Comparison of ENCODE assay signal across 10 cellular contexts in the genomic region with DNA sequence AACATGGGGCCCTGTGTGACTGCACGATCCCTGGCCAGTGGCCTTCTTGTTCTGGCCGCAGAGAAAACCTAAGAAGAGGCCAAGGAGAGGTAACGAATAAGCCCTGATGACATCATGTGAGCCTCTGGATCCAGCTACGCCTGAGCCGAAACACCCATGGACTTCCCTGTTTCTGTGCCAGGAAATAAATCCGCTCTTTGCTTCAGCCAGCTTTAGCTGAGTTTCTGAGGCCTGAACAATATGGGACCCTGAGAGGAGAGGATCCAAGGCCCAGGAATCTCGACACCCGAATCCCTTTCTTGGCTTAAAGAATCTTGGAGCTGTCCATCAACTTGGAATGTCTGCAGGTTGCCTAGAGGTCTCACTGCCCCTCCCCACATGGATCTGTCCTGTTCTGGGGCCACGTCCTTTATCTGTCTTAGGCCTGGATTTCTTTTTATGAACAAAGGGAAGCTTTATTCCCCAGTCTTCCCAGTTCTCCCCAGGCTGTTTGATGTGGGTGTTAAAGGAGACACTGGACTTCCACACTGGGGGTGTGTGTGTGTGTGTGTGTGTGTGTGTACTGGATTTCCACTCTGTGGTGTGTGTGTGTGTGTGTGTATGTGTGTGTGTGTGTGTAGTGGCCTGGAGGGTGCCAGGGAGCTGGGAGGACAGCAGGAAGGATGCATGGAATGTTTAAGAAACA. TPM values are rescaled to one million over a fixed set of nuclear protein-coding genes. Genes with fewer than 3 reads are reported as not detected.
DNase-seq lines count a peak whose midpoint lies in the region; ATAC-seq and TF ChIP-seq lines count a peak whose summit lies in the region.
"Had no signal": no experiment of that assay in that cellular context is flagged by ENCODE, and none has a peak within 500 bp of the region (broad histone marks: within the 10 kb centered on the region; RNA-seq: fewer than 3 reads in every experiment).

No MANE protein-coding gene starts in this region.

- peaks cover 6 to 8% of the 10 kb centered on the region in 2 donors for H3K27me3 Mint-ChIP-seq in stimulated activated naive B cell treated with anti-CD40 and anti-IgM and Interleukin-4, amounts not matched to agents 10 μg/mL and 1 μg/mL and 100 μg/mL, for 72 hours
- H3K27me3 Mint-ChIP-seq: activated CD4-positive, alpha-beta T cell treated with anti-CD3 and anti-CD28 coated beads for 36 hours had no signal

- H3K4me3 ChIP-seq in MG63 (no peak overlapping the region), ectodermal cell (ENCODE audit: insufficient read depth, low read depth, low read length) (no peak overlapping the region), lower lobe of right lung (no peak overlapping the region), subcutaneous abdominal adipose tissue (ENCODE audit: low read depth in 1 of 5, low read length in 5 of 5) (no peak overlapping the region)
- H3K4me3 ChIP-seq: PC-9 had no signal

- TF ChIP-seq CTCF in lower lobe of right lung (IDR thresholded peaks at IDR 0.05) = no peak

- no peak for ATAC-seq in lower lobe of right lung
- ATAC-seq in stimulated activated naive B cell treated with anti-CD40 and anti-IgM and Interleukin-4, amounts not matched to agents 10 μg/mL and 1 μg/mL and 100 μg/mL, for 72 hours (replicated peaks) = no peak
- no peak for ATAC-seq in HG03354 (IDR thresholded peaks at IDR 0.05; ENCODE audit: poor library complexity, severe bottlenecking, unreplicated experiment)
- ATAC-seq: activated CD4-positive, alpha-beta T cell treated with anti-CD3 and anti-CD28 coated beads for 36 hours had no signal

- peak overlapping the region in 2 of 5 donors; percentile 37 to 52 for H3K9ac ChIP-seq in subcutaneous abdominal adipose tissue (ENCODE audit: low read length in 5 of 5)

- H3K27ac Mint-ChIP-seq in stimulated activated naive B cell treated with anti-CD40 and anti-IgM and Interleukin-4, amounts not matched to agents 10 μg/mL and 1 μg/mL and 100 μg/mL, for 72 hours = no peak overlapping the region
- H3K27ac Mint-ChIP-seq: activated CD4-positive, alpha-beta T cell treated with anti-CD3 and anti-CD28 coated beads for 36 hours had no signal

- H3K27me3 ChIP-seq in MG63 (no peaks in the 10 kb centered on the region), ectodermal cell (ENCODE audit: control insufficient read depth, insufficient read depth, low read length, poor library complexity, severe bottlenecking) (no peaks in the 10 kb centered on the region), lower lobe of right lung (ENCODE audit: low read depth) (no peaks in the 10 kb centered on the region), subcutaneous abdominal adipose tissue (ENCODE audit: control insufficient read depth in 5 of 5, insufficient read depth in 4 of 5, low read length in 5 of 5) (no peaks in the 10 kb centered on the region)

- no peaks in the 10 kb centered on the region for H3K36me3 ChIP-seq in MG63
- no peaks in the 10 kb centered on the region for H3K36me3 ChIP-seq in ectodermal cell (ENCODE audit: control insufficient read depth, insufficient read depth, low read length)
- H3K36me3 ChIP-seq in lower lobe of right lung = no peaks in the 10 kb centered on the region
- H3K36me3 ChIP-seq in subcutaneous abdominal adipose tissue (ENCODE audit: control insufficient read depth in 5 of 5, insufficient read depth in 5 of 5, low read length in 5 of 5) = no peaks in the 10 kb centered on the region

- peaks cover 0 to 4% of the 10 kb centered on the region in 2 donors for H3K36me3 Mint-ChIP-seq in stimulated activated naive B cell treated with anti-CD40 and anti-IgM and Interleukin-4, amounts not matched to agents 10 μg/mL and 1 μg/mL and 100 μg/mL, for 72 hours

- DNase-seq in MG63 (peak; percentile 59), lower lobe of right lung (no peak), HPDE6-E6E7 (ENCODE audit: extremely low spot score) (no peak), 8988T (no peak)
- no peak for DNase-seq in stimulated activated naive B cell treated with anti-CD40 and anti-IgM and Interleukin-4, amounts not matched to agents 10 μg/mL and 1 μg/mL and 100 μg/mL, for 72 hours
- DNase-seq: activated CD4-positive, alpha-beta T cell treated with anti-CD3 and anti-CD28 coated beads for 36 hours; PC-9 had no signal

- no peaks in the 10 kb centered on the region for H3K9me3 Mint-ChIP-seq in stimulated activated naive B cell treated with anti-CD40 and anti-IgM and Interleukin-4, amounts not matched to agents 10 μg/mL and 1 μg/mL and 100 μg/mL, for 72 hours

- peaks cover 8 to 20% of the 10 kb centered on the region in 2 donors for H3K4me1 Mint-ChIP-seq in stimulated activated naive B cell treated with anti-CD40 and anti-IgM and Interleukin-4, amounts not matched to agents 10 μg/mL and 1 μg/mL and 100 μg/mL, for 72 hours

- H3K9me3 ChIP-seq in MG63 (no peaks in the 10 kb centered on the region), ectodermal cell (ENCODE audit: control insufficient read depth, low read length) (no peaks in the 10 kb centered on the region), lower lobe of right lung (no peaks in the 10 kb centered on the region), subcutaneous abdominal adipose tissue (ENCODE audit: control insufficient read depth in 5 of 5, low read length in 5 of 5) (peaks cover 0 to 4% (median 0%) of the 10 kb centered on the region in 5 donors)

- no peak overlapping the region for H3K4me3 Mint-ChIP-seq in stimulated activated naive B cell treated with anti-CD40 and anti-IgM and Interleukin-4, amounts not matched to agents 10 μg/mL and 1 μg/mL and 100 μg/mL, for 72 hours
- H3K4me3 Mint-ChIP-seq: activated CD4-positive, alpha-beta T cell treated with anti-CD3 and anti-CD28 coated beads for 36 hours had no signal

- intact Hi-C loops in lower lobe of right lung (cut with DNase I) = no loop called here

- peak overlapping the region; percentile 60 for H3K27ac ChIP-seq in ectodermal cell (ENCODE audit: insufficient read depth, low read depth, low read length, poor library complexity, severe bottlenecking)
- H3K27ac ChIP-seq in lower lobe of right lung = peak overlapping the region; percentile 41
- peak overlapping the region; percentile 62 for H3K27ac ChIP-seq in subcutaneous abdominal adipose tissue (ENCODE audit: low read depth, low read length)
- H3K27ac ChIP-seq: PC-9 had no signal

- H3K4me1 ChIP-seq in ectodermal cell (ENCODE audit: control insufficient read depth, insufficient read depth, low read length) = peaks cover 18% of the 10 kb centered on the region
- H3K4me1 ChIP-seq in lower lobe of right lung = peaks cover 29% of the 10 kb centered on the region
- peaks cover 9 to 53% (median 35%) of the 10 kb centered on the region in 5 donors for H3K4me1 ChIP-seq in subcutaneous abdominal adipose tissue (ENCODE audit: control insufficient read depth in 5 of 5, insufficient read depth in 5 of 5, low read length in 5 of 5)

- 77 to 78% methylated on average over 9 of the region's 9 CpGs for WGBS in ectodermal cell, 2 experiments

RNA-seq across cellular contexts. Expression of gene IER5L, which starts 13.7 kb away (rescaled TPM):
- total RNA-seq in MG63 (2014; rRNA removed; shearing (Covaris generic); ENCODE audit: low replicate concordance) = 15.7 and 21.7 TPM in 2 replicates
- polyA plus RNA-seq in ectodermal cell (2013, experiment 1 of 4) = 20.7 TPM
- polyA plus RNA-seq in ectodermal cell (2013, experiment 2 of 4) = 13.6 TPM
- 25.1 TPM for polyA plus RNA-seq in ectodermal cell (2013, experiment 3 of 4)
- polyA plus RNA-seq in ectodermal cell (2013, experiment 4 of 4) = 22.6 TPM
- 8.7 TPM for total RNA-seq in lower lobe of right lung

RNA-seq across cellular contexts. Expression of gene PTPA, which starts 53.2 kb away (rescaled TPM):
- total RNA-seq in MG63 (2014; rRNA removed; shearing (Covaris generic); ENCODE audit: low replicate concordance) = 76.3 and 127 TPM in 2 replicates
- 169 TPM for polyA plus RNA-seq in ectodermal cell (2013, experiment 1 of 4)
- 180 TPM for polyA plus RNA-seq in ectodermal cell (2013, experiment 2 of 4)
- 125 TPM for polyA plus RNA-seq in ectodermal cell (2013, experiment 3 of 4)
- polyA plus RNA-seq in ectodermal cell (2013, experiment 4 of 4) = 143 TPM
- 100 TPM for total RNA-seq in lower lobe of right lung

RNA-seq across cellular contexts. Expression of gene CRAT, which starts 53.8 kb away (rescaled TPM):
- total RNA-seq in MG63 (2014; rRNA removed; shearing (Covaris generic); ENCODE audit: low replicate concordance) = 16.3 and 17.5 TPM in 2 replicates
- 17.3 TPM for polyA plus RNA-seq in ectodermal cell (2013, experiment 1 of 4)
- polyA plus RNA-seq in ectodermal cell (2013, experiment 2 of 4) = 14.2 TPM
- 17.3 TPM for polyA plus RNA-seq in ectodermal cell (2013, experiment 3 of 4)
- 17.7 TPM for polyA plus RNA-seq in ectodermal cell (2013, experiment 4 of 4)
- total RNA-seq in lower lobe of right lung = 23.2 TPM
